In genomic region chr3:100090669-100091005, GRCh38 we compare ENCODE assay signal across 16 cellular contexts. TPM values are rescaled to one million over a fixed set of nuclear protein-coding genes. Genes with fewer than 3 reads are reported as not detected.
DNase-seq lines count a peak whose midpoint lies in the region; ATAC-seq and TF ChIP-seq lines count a peak whose summit lies in the region.
"Had no signal": no experiment of that assay in that cellular context is flagged by ENCODE, and none has a peak within 500 bp of the region (broad histone marks: within the 10 kb centered on the region; RNA-seq: fewer than 3 reads in every experiment).

No MANE protein-coding gene starts in this region.

- H4K20me1 ChIP-seq in GM23338 (replicated peaks; ENCODE audit: insufficient read depth) (no peaks in the 10 kb centered on the region), PC-9 (ENCODE audit: insufficient read depth) (no peaks in the 10 kb centered on the region)
- H4K20me1 ChIP-seq: BLaER1 had no signal

- CTCF ChIA-PET in PC-9 (lab: Charles Lee), result interaction anchor here (0.6 to 0.7 kb wide), 2 partner anchors 209 to 258 kb away, joined by 3 to 7 read pairs; no protein-coding TSS in a partner anchor

- intact Hi-C loops in PC-9 (cut with micrococcal nuclease; ENCODE audit: unreplicated experiment), result no loop called here

- peak; percentile 3 for ATAC-seq in GM19043 (IDR thresholded peaks at IDR 0.05; ENCODE audit: low read depth, unreplicated experiment)
- peak; percentile 39 for ATAC-seq in GM23338
- no peak for ATAC-seq in GM19324 (IDR thresholded peaks at IDR 0.05; ENCODE audit: low FRiP score, unreplicated experiment)

- H3K27ac ChIP-seq in GM23338 (ENCODE audit: low read depth) (no peak overlapping the region), PC-9 (no peak overlapping the region), trophoblast cell (ENCODE audit: low read depth, low read length) (no peak overlapping the region)
- H3K27ac ChIP-seq: BLaER1, colonic mucosa, tibial nerve had no signal

- H3K27ac Mint-ChIP-seq in GM23338, result no peak overlapping the region

- H3F3A ChIP-seq in GM23338 (replicated peaks; ENCODE audit: low read depth), result no peaks in the 10 kb centered on the region
- peaks cover 5% of the 10 kb centered on the region; the same call in 1 of the 2 replicates for H3F3A ChIP-seq in PC-9 (ENCODE audit: insufficient read depth, low read depth)

- H3K4ac ChIP-seq in trophoblast cell (ENCODE audit: low read depth, low read length), result no peak overlapping the region

- no peak overlapping the region for H4K8ac ChIP-seq in trophoblast cell (ENCODE audit: low read depth, low read length)

- H3K18ac ChIP-seq in trophoblast cell (ENCODE audit: low read length), result no peak overlapping the region

- no peak for DNase-seq in GM23338 (ENCODE audit: low spot score)
- DNase-seq in PC-9, result no peak
- no peak for DNase-seq in trophoblast cell
- DNase-seq in NCI-H1417 (lab: John Stamatoyannopoulos, UW), result no peak
- DNase-seq in cerebellum (ENCODE audit: low spot score), result no peak
- DNase-seq: colonic mucosa, DMS79, KG1, NCI-H1436 treated with DMSO at 0.1 percent for 48 hours, NCI-H526 had no signal

- peaks cover 2% of the 10 kb centered on the region for H3K79me1 ChIP-seq in trophoblast cell (ENCODE audit: low read length)

- H3K27me3 Mint-ChIP-seq in GM23338 (ENCODE audit: insufficient read depth, low read depth, poor library complexity), result peaks cover 4% of the 10 kb centered on the region

- H3K9me2 ChIP-seq in GM23338 (ENCODE audit: insufficient read depth) (no peaks in the 10 kb centered on the region), PC-9 (ENCODE audit: insufficient read depth) (no peaks in the 10 kb centered on the region)

- H2BK12ac ChIP-seq in trophoblast cell (ENCODE audit: low read length), result peak overlapping the region; percentile 42

- no peak overlapping the region for H2BK5ac ChIP-seq in trophoblast cell (ENCODE audit: low read depth, low read length, poor library complexity)

- POLR2A ChIA-PET in PC-9 (lab: Charles Lee; ENCODE audit: unreplicated experiment), result interaction anchor here (0.7 kb wide), 1 partner anchor 54 kb away, joined by 3 read pairs; no protein-coding TSS in a partner anchor

- H3K9me3 Mint-ChIP-seq in GM23338, result no peaks in the 10 kb centered on the region
- H3K9me3 Mint-ChIP-seq: activated CD4-positive, alpha-beta T cell treated with anti-CD3 and anti-CD28 coated beads, Interleukin-2, amount 10 ng/mL, durations not matched to agents 24 days and 14 days; activated T-cell treated with anti-CD3 and anti-CD28 coated beads, Interleukin-2, amount 50 U/mL, for 72 hours had no signal

- no peak overlapping the region for H3K14ac ChIP-seq in trophoblast cell (ENCODE audit: low read length)

- no peak overlapping the region for H2AFZ ChIP-seq in GM23338
- H2AFZ ChIP-seq in PC-9, result no peak overlapping the region
- H2AFZ ChIP-seq in trophoblast cell (ENCODE audit: insufficient read depth, low read length, poor library complexity), result no peak overlapping the region

- H3K36me3 ChIP-seq in GM23338 (ENCODE audit: insufficient read depth) (no peaks in the 10 kb centered on the region), PC-9 (ENCODE audit: low read depth) (no peaks in the 10 kb centered on the region), trophoblast cell (ENCODE audit: control insufficient read depth in 1 of 2, insufficient read depth in 2 of 2, low read length in 2 of 2) (no peaks in the 10 kb centered on the region)
- H3K36me3 ChIP-seq: BLaER1, colonic mucosa, tibial nerve had no signal

- H2AK5ac ChIP-seq in trophoblast cell (ENCODE audit: low read length), result no peak overlapping the region

- TF ChIP-seq CTCF in GM23338 (conservative IDR thresholded peaks at IDR 0.05; ENCODE audit: low read depth in 2 of 2) (no peak), PC-9 (conservative IDR thresholded peaks at IDR 0.05) (peak; percentile 40; the same call in 1 of the 2 replicates)

- H3K4me3 ChIP-seq in GM23338 (no peak overlapping the region), PC-9 (no peak overlapping the region), trophoblast cell (ENCODE audit: low read depth, low read length) (no peak overlapping the region)
- H3K4me3 ChIP-seq: BLaER1, colonic mucosa, tibial nerve had no signal

- H4K91ac ChIP-seq in trophoblast cell (ENCODE audit: low read depth, low read length), result no peak overlapping the region

- no peak overlapping the region for H2BK120ac ChIP-seq in trophoblast cell (ENCODE audit: insufficient read depth, low read length, poor library complexity)

- H3K9ac ChIP-seq in trophoblast cell (ENCODE audit: low read length), result no peak overlapping the region
- H3K9ac ChIP-seq: BLaER1 had no signal

- H4K12ac ChIP-seq in trophoblast cell (ENCODE audit: low read depth, low read length), result no peak overlapping the region

- H3K4me3 Mint-ChIP-seq in GM23338, result no peak overlapping the region

- H3K9me3 ChIP-seq in PC-9 (ENCODE audit: insufficient read depth, low read depth) (peaks cover 2% of the 10 kb centered on the region), trophoblast cell (ENCODE audit: insufficient read depth, low read depth, low read length) (no peaks in the 10 kb centered on the region)
- H3K9me3 ChIP-seq: BLaER1, colonic mucosa, tibial nerve had no signal

- H3K4me1 Mint-ChIP-seq in GM23338, result peaks cover 38% of the 10 kb centered on the region

- H3K4me2 ChIP-seq in GM23338 (no peak overlapping the region), PC-9 (no peak overlapping the region), trophoblast cell (ENCODE audit: low read length) (no peak overlapping the region)
- H3K4me2 ChIP-seq: BLaER1 had no signal

- peaks cover 28% of the 10 kb centered on the region; the same call in 1 of the 2 replicates for H3K4me1 ChIP-seq in GM23338 (ENCODE audit: insufficient read depth)
- peaks cover 10% of the 10 kb centered on the region for H3K4me1 ChIP-seq in PC-9 (replicated peaks; ENCODE audit: insufficient read depth)
- peaks cover 7 to 8% of the 10 kb centered on the region in 2 experiments for H3K4me1 ChIP-seq in trophoblast cell (ENCODE audit: control insufficient read depth in 1 of 2, insufficient read depth in 2 of 2, low read length in 2 of 2)
- H3K4me1 ChIP-seq: colonic mucosa had no signal

- H3K79me2 ChIP-seq in GM23338 (replicated peaks; ENCODE audit: insufficient read depth), result no peaks in the 10 kb centered on the region
- no peaks in the 10 kb centered on the region for H3K79me2 ChIP-seq in PC-9 (ENCODE audit: low read depth)
- H3K79me2 ChIP-seq in trophoblast cell (ENCODE audit: control insufficient read depth, insufficient read depth, low read length, poor library complexity), result no peaks in the 10 kb centered on the region

- H3K27me3 ChIP-seq in GM23338 (ENCODE audit: insufficient read depth), result no peaks in the 10 kb centered on the region
- no peaks in the 10 kb centered on the region for H3K27me3 ChIP-seq in PC-9 (ENCODE audit: insufficient read depth, low read depth)
- H3K27me3 ChIP-seq in trophoblast cell (ENCODE audit: insufficient read depth, low read length), result no peaks in the 10 kb centered on the region
- H3K27me3 ChIP-seq: BLaER1, colonic mucosa, tibial nerve had no signal

- H3K23ac ChIP-seq in trophoblast cell (ENCODE audit: low read length), result no peak overlapping the region

- no TSS peak for BruUV-seq in PC-9 (replicated peaks; lab: Mats Ljungman, UMichigan)

- no peaks in the 10 kb centered on the region for H3K36me3 Mint-ChIP-seq in GM23338 (ENCODE audit: low read depth)

TF ChIP-seq in GM23338, 12 proteins besides CTCF, POLR2A, EP300 and RAD21 (continues in another document):
- TF ChIP-seq EZH2phosphoT487 (IDR thresholded peaks at IDR 0.05; ENCODE audit: unreplicated experiment) (no peak), NANOG (IDR thresholded peaks at IDR 0.05; ENCODE audit: borderline replicate concordance) (no peak), STAT1 (IDR thresholded peaks at IDR 0.05; ENCODE audit: unreplicated experiment) (no peak)

RNA-seq across cellular contexts. Expression of gene FILIP1L, which starts 23.7 kb away (rescaled TPM):
- not detected in 2 replicates for total RNA-seq in GM23338 (2014; rRNA removed; shearing (Covaris generic))
- 1.3 and 1.6 TPM in 2 replicates for polyA plus RNA-seq in GM23338 (2016; fragmentation: Nextera tagmentation; extraction: Ambion mirVana)
- total RNA-seq in PC-9 (2021) (12.0 and 16.8 TPM in 2 replicates), cerebellum (5.3 TPM)
- 30.8 and 31.7 TPM in 2 replicates for polyA plus RNA-seq in trophoblast cell (2013)
